Comparison of ENCODE assay signal across 19 cellular contexts in genomic region chr14:100038065-100038464, GRCh38.
"Had no signal": no experiment of that assay in that cellular context is flagged by ENCODE, and none has a peak within 500 bp of the region (broad histone marks: within the 10 kb centered on the region; RNA-seq: fewer than 3 reads in every experiment).

No MANE protein-coding gene starts in this region.

- H3K4me3 ChIP-seq: colonic mucosa, hepatocyte, mucosa of descending colon, right atrium auricular region, sigmoid colon, skin epidermis, stomach, thoracic aorta had no signal

- H3K27me3 Mint-ChIP-seq: naive thymus-derived CD8-positive, alpha-beta T cell; stimulated activated naive B cell treated with anti-CD40 and anti-IgM and Interleukin-4, amounts not matched to agents 10 μg/mL and 1 μg/mL and 100 μg/mL, for 72 hours had no signal

- H3K36me3 ChIP-seq: colonic mucosa, neutrophil, right atrium auricular region, sigmoid colon, stomach, thoracic aorta had no signal

- H3K36me3 Mint-ChIP-seq: naive thymus-derived CD8-positive, alpha-beta T cell; stimulated activated naive B cell treated with anti-CD40 and anti-IgM and Interleukin-4, amounts not matched to agents 10 μg/mL and 1 μg/mL and 100 μg/mL, for 72 hours had no signal

- H3K27ac ChIP-seq: colonic mucosa, foreskin keratinocyte, hepatocyte, neutrophil, right atrium auricular region, sigmoid colon, skin epidermis, stomach, thoracic aorta had no signal

- DNase-seq: colonic mucosa; effector CD4-positive, alpha-beta T cell; endodermal cell; erythroblast; foreskin keratinocyte; left colon; mucosa of descending colon; naive thymus-derived CD8-positive, alpha-beta T cell; sigmoid colon; stimulated activated CD4-positive, alpha-beta T cell treated with anti-CD3 and anti-CD28 coated beads, Interleukin-2, amount 100 ng/mL, for 24 hours; stimulated activated CD4-positive, alpha-beta T cell treated with anti-CD3 and anti-CD28 coated beads, Interleukin-4, amount 100 ng/mL, for 4 hours; stimulated activated naive B cell treated with anti-CD40 and anti-IgM and Interleukin-4, amounts not matched to agents 10 μg/mL and 1 μg/mL and 100 μg/mL, for 72 hours; trophoblast cell had no signal

- H3K9me3 ChIP-seq: colonic mucosa, mucosa of descending colon, neutrophil, right atrium auricular region, sigmoid colon, stomach, thoracic aorta had no signal

- H3K4me2 ChIP-seq: hepatocyte had no signal

- H3K27me3 ChIP-seq: colonic mucosa, foreskin keratinocyte, hepatocyte, neutrophil, right atrium auricular region, sigmoid colon, stomach had no signal

- H3K9me3 Mint-ChIP-seq: endodermal cell; naive thymus-derived CD8-positive, alpha-beta T cell; stimulated activated naive B cell treated with anti-CD40 and anti-IgM and Interleukin-4, amounts not matched to agents 10 μg/mL and 1 μg/mL and 100 μg/mL, for 72 hours had no signal

- H3K27ac Mint-ChIP-seq: endodermal cell; stimulated activated naive B cell treated with anti-CD40 and anti-IgM and Interleukin-4, amounts not matched to agents 10 μg/mL and 1 μg/mL and 100 μg/mL, for 72 hours had no signal

- H3K4me1 ChIP-seq: colonic mucosa, foreskin keratinocyte, sigmoid colon had no signal

- H3K4me3 Mint-ChIP-seq: endodermal cell; naive thymus-derived CD8-positive, alpha-beta T cell; stimulated activated naive B cell treated with anti-CD40 and anti-IgM and Interleukin-4, amounts not matched to agents 10 μg/mL and 1 μg/mL and 100 μg/mL, for 72 hours had no signal

- ATAC-seq: foreskin keratinocyte; left colon; mucosa of descending colon; naive thymus-derived CD8-positive, alpha-beta T cell; stimulated activated naive B cell treated with anti-CD40 and anti-IgM and Interleukin-4, amounts not matched to agents 10 μg/mL and 1 μg/mL and 100 μg/mL, for 72 hours had no signal

- H2AFZ ChIP-seq: hepatocyte had no signal

- H3K4me1 Mint-ChIP-seq: stimulated activated naive B cell treated with anti-CD40 and anti-IgM and Interleukin-4, amounts not matched to agents 10 μg/mL and 1 μg/mL and 100 μg/mL, for 72 hours had no signal
